ENCODE assay signal across 25 cellular contexts in genomic region chr3:160150066-160150465, GRCh38.
"Had no signal": no experiment of that assay in that cellular context is flagged by ENCODE, and none has a peak within 500 bp of the region (broad histone marks: within the 10 kb centered on the region; RNA-seq: fewer than 3 reads in every experiment).

No MANE protein-coding gene starts in this region.

- H3K27ac Mint-ChIP-seq: activated CD4-positive, alpha-beta T cell treated with anti-CD3 and anti-CD28 coated beads for 36 hours; activated CD8-positive, alpha-beta memory T cell treated with anti-CD3 and anti-CD28 coated beads, Interleukin-2, amount 10 ng/mL, durations not matched to agents 7 days and 5 days; activated CD8-positive, alpha-beta T cell treated with anti-CD3 and anti-CD28 coated beads, Interleukin-2, amount 10 ng/mL, durations not matched to agents 7 days and 5 days; activated naive CD4-positive, alpha-beta T cell treated with anti-CD3 and anti-CD28 coated beads, Interleukin-2, amount 50 U/mL, for 72 hours; naive B cell had no signal

- H3K27me3 ChIP-seq: body of pancreas, cardiac muscle cell, colonic mucosa, pancreas had no signal

- H3K9me3 ChIP-seq: body of pancreas, colonic mucosa, pancreas, prostate gland, thoracic aorta had no signal

- H3K4me3 Mint-ChIP-seq: activated CD4-positive, alpha-beta T cell treated with anti-CD3 and anti-CD28 coated beads for 36 hours; activated CD8-positive, alpha-beta memory T cell treated with anti-CD3 and anti-CD28 coated beads, Interleukin-2, amount 10 ng/mL, durations not matched to agents 7 days and 5 days; activated CD8-positive, alpha-beta T cell treated with anti-CD3 and anti-CD28 coated beads, Interleukin-2, amount 10 ng/mL, durations not matched to agents 7 days and 5 days; naive B cell had no signal

- H3K27ac ChIP-seq: body of pancreas, cardiac muscle cell, colonic mucosa, pancreas, prostate gland, thoracic aorta had no signal

- H3K4me3 ChIP-seq: body of pancreas, cardiac muscle cell, colonic mucosa, pancreas, prostate gland, thoracic aorta had no signal

- DNase-seq: activated CD4-positive, alpha-beta T cell treated with anti-CD3 and anti-CD28 coated beads for 36 hours; activated CD4-positive, CD25-positive, alpha-beta regulatory T cell; activated CD8-positive, alpha-beta memory T cell treated with anti-CD3 and anti-CD28 coated beads, Interleukin-2, amount 10 ng/mL, durations not matched to agents 7 days and 5 days; activated CD8-positive, alpha-beta T cell treated with anti-CD3 and anti-CD28 coated beads, Interleukin-2, amount 10 ng/mL, durations not matched to agents 7 days and 5 days; activated naive CD4-positive, alpha-beta T cell; activated T-cell treated with anti-CD3 and anti-CD28 coated beads, Interleukin-2, amount 50 U/mL, for 48 hours; body of pancreas; cerebellar nuclear complex; colonic mucosa; effector CD8-positive, alpha-beta T cell; foreskin melanocyte; mammary epithelial cell; naive B cell; pancreas; retina; stimulated activated CD4-positive, alpha-beta T cell treated with anti-CD3 and anti-CD28 coated beads, Interleukin-4, amount 100 ng/mL, for 1 hour; stimulated activated naive CD8-positive, alpha-beta T cell treated with anti-CD3 and anti-CD28 coated beads, Interleukin-15, Interleukin-2, amounts not matched to agents 100 U/mL and 50 U/mL, for 24 hours; trophoblast cell had no signal

- H3K9me3 Mint-ChIP-seq: activated naive CD4-positive, alpha-beta T cell treated with anti-CD3 and anti-CD28 coated beads, Interleukin-2, amount 50 U/mL, for 72 hours had no signal

- H3K4me1 ChIP-seq: body of pancreas, colonic mucosa, pancreas, prostate gland had no signal

- H3K36me3 Mint-ChIP-seq: activated CD8-positive, alpha-beta memory T cell treated with anti-CD3 and anti-CD28 coated beads, Interleukin-2, amount 10 ng/mL, durations not matched to agents 7 days and 5 days; activated naive CD4-positive, alpha-beta T cell treated with anti-CD3 and anti-CD28 coated beads, Interleukin-2, amount 50 U/mL, for 72 hours; naive B cell had no signal

- H3K4me1 Mint-ChIP-seq: activated CD4-positive, alpha-beta T cell treated with anti-CD3 and anti-CD28 coated beads for 36 hours; activated CD8-positive, alpha-beta memory T cell treated with anti-CD3 and anti-CD28 coated beads, Interleukin-2, amount 10 ng/mL, durations not matched to agents 7 days and 5 days; naive B cell had no signal

- FAIRE-seq: endometrium, islet of Langerhans, pancreas, urothelium cell line had no signal

- H3K36me3 ChIP-seq: cardiac muscle cell, colonic mucosa, pancreas, prostate gland, thoracic aorta had no signal
